1 cellular context compared by ENCODE assay signal in the genomic region with DNA sequence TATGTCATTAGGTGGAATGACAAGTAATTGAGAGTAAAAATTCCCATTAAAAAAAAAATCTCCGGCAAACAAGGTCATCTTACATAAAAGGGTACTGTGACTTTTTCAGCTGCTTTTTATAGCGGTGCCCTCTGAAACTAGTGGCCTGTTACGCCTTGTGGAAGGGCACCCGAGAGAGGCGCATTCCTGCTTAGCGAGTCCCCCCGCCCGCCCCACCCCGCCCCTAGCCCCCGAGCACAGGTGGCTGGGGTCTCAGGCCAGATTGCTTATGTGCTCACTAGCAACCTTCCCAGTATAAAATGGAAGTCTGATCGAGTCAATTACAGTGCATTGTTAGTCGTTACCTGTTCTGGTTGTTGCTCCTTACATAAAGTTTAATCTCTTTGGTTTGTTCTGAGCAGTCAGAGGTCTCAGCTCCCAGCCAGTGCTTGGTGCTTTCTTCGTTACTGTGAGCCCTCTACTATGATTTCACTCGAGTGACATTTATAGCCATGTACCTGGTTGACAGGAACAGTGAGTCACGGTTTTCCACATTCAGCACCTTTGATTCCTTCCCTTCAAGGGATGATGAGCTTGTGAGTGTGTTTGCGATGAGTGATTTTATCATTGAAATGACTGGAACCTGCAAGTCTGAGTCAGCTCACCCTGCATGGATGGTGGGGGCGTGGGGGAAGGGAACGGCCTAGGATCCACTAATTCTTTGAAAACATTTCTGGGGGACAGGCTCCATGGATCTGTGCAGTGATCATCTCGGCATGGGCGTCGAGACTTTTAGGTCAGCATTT.
TF ChIP-seq lines count a peak whose summit lies in the region.

No MANE protein-coding gene starts in this region.

TF ChIP-seq in SK-N-SH, 30 proteins besides CTCF, POLR2A, EP300 and RAD21 (continued from another document):
- TF ChIP-seq REST (IDR thresholded peaks at IDR 0.05; ENCODE audit: low read depth, low read length): no peak
- TF ChIP-seq, protein P1, sequence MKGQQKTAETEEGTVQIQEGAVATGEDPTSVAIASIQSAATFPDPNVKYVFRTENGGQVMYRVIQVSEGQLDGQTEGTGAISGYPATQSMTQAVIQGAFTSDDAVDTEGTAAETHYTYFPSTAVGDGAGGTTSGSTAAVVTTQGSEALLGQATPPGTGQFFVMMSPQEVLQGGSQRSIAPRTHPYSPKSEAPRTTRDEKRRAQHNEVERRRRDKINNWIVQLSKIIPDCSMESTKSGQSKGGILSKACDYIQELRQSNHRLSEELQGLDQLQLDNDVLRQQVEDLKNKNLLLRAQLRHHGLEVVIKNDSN (IDR thresholded peaks at IDR 0.05; ENCODE audit: borderline replicate concordance, low read depth): no peak
- no peak for TF ChIP-seq RCOR1 (IDR thresholded peaks at IDR 0.05; ENCODE audit: low read length)
- no peak for TF ChIP-seq ELF1 (IDR thresholded peaks at IDR 0.05)
- no peak for TF ChIP-seq POLR2AphosphoS5 (IDR thresholded peaks at IDR 0.05; ENCODE audit: low read depth, low read length)
